26 cellular contexts compared by ENCODE assay signal in the genomic region with DNA sequence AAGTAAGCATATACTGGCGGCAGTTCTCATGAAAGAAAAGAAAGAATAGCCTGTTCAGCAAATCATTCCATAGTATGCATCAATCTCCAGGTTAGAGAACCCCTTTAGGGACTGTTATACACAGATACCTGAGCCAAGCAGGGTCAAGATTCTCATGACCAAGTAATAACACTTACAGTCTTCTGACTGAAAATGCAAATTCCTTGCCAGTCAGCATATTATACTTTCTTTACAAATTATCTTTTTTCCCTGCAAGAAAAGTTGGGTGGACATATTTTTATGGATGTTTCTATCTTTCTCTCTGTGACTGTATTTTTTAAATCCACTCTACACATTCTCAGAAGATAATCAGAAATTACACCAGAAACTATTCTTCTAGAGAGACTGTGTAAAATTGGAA.
DNase-seq lines count a peak whose midpoint lies in the region; ATAC-seq, FAIRE-seq and TF ChIP-seq lines count a peak whose summit lies in the region.
"Had no signal": no experiment of that assay in that cellular context is flagged by ENCODE, and none has a peak within 500 bp of the region (broad histone marks: within the 10 kb centered on the region; RNA-seq: fewer than 3 reads in every experiment).

No MANE protein-coding gene starts in this region.

- H3K9me3 ChIP-seq in A549 (no peaks in the 10 kb centered on the region), uterus (no peaks in the 10 kb centered on the region)
- H3K9me3 ChIP-seq: BE2C, SJSA1 had no signal

- TF ChIP-seq POLR2A in A549 (IDR thresholded peaks at IDR 0.05; ENCODE audit: low read length), result no peak
- TF ChIP-seq POLR2A in uterus (IDR thresholded peaks at IDR 0.05), result no peak

- H3K4me1 Mint-ChIP-seq in T-helper 2 cell treated with Interferon-gamma antibody and Interleukin-4, amounts not matched to agents 5 μg/mL and 100 μg/mL, for 36 hours (ENCODE audit: low read depth), result peaks cover 58% of the 10 kb centered on the region
- peaks cover 83% of the 10 kb centered on the region for H3K4me1 Mint-ChIP-seq in activated CD8-positive, alpha-beta T cell treated with anti-CD3 and anti-CD28 coated beads for 36 hours (ENCODE audit: low read depth)
- H3K4me1 Mint-ChIP-seq in activated naive CD8-positive, alpha-beta T cell treated with anti-CD3 and anti-CD28 coated beads, Interleukin-2, amount 50 U/mL, for 24 hours, result peaks cover 93% of the 10 kb centered on the region
- H3K4me1 Mint-ChIP-seq: CD14-positive monocyte had no signal

- POLR2A ChIA-PET in A549 (lab: Yijun Ruan, JAX), result no interaction called here
- POLR2A ChIA-PET in activated CD8-positive, alpha-beta T cell treated with anti-CD3 and anti-CD28 coated beads for 36 hours (lab: Charles Lee), result no interaction called here

- DNase-seq in T-helper 2 cell treated with Interferon-gamma antibody and Interleukin-4, amounts not matched to agents 5 μg/mL and 100 μg/mL, for 36 hours (ENCODE audit: low spot score), result no peak
- DNase-seq in T-helper 2 cell (no peak), A549 (ENCODE audit: low read depth in 1 of 2, low spot score in 1 of 2) (no peak), kidney glomerular epithelial cell (lab: John Stamatoyannopoulos, UW) (no peak), uterus (no peak)
- DNase-seq in activated CD8-positive, alpha-beta T cell treated with anti-CD3 and anti-CD28 coated beads for 36 hours, result no peak
- DNase-seq in activated naive CD8-positive, alpha-beta T cell treated with anti-CD3 and anti-CD28 coated beads, Interleukin-2, amount 50 U/mL, for 24 hours, result no peak
- DNase-seq: ACHN, BE2C, Calu3, DMS79 treated with DMSO at 0.1 percent for 48 hours, MM.1S, NCI-H1417, NCI-H1694, NCI-H2029 treated with DMSO at 0.1 percent for 48 hours, NCI-H446 treated with DMSO at 0.1 percent for 48 hours, NCI-H526 treated with DMSO at 0.1 percent for 48 hours, Right ventricle myocardium superior, RPMI8226 had no signal

- intact Hi-C loops in activated CD8-positive, alpha-beta T cell treated with anti-CD3 and anti-CD28 coated beads for 36 hours (cut with micrococcal nuclease), result no loop called here
- intact Hi-C loops in uterus (cut with DNase I; ENCODE audit: low total_unique reads), result no loop called here

- peak overlapping the region; percentile 55 for H3K27ac Mint-ChIP-seq in T-helper 2 cell treated with Interferon-gamma antibody and Interleukin-4, amounts not matched to agents 5 μg/mL and 100 μg/mL, for 36 hours
- H3K27ac Mint-ChIP-seq in activated CD8-positive, alpha-beta T cell treated with anti-CD3 and anti-CD28 coated beads for 36 hours, result peak overlapping the region; percentile 95
- H3K27ac Mint-ChIP-seq in activated naive CD8-positive, alpha-beta T cell treated with anti-CD3 and anti-CD28 coated beads, Interleukin-2, amount 50 U/mL, for 24 hours, result peak overlapping the region; percentile 96
- H3K27ac Mint-ChIP-seq: CD14-positive monocyte had no signal

- no peaks in the 10 kb centered on the region for H3K27me3 Mint-ChIP-seq in T-helper 2 cell treated with Interferon-gamma antibody and Interleukin-4, amounts not matched to agents 5 μg/mL and 100 μg/mL, for 36 hours (ENCODE audit: low read depth)
- H3K27me3 Mint-ChIP-seq in activated CD8-positive, alpha-beta T cell treated with anti-CD3 and anti-CD28 coated beads for 36 hours, result no peaks in the 10 kb centered on the region
- no peaks in the 10 kb centered on the region for H3K27me3 Mint-ChIP-seq in activated naive CD8-positive, alpha-beta T cell treated with anti-CD3 and anti-CD28 coated beads, Interleukin-2, amount 50 U/mL, for 24 hours

- no peak overlapping the region for H3K4me3 Mint-ChIP-seq in T-helper 2 cell treated with Interferon-gamma antibody and Interleukin-4, amounts not matched to agents 5 μg/mL and 100 μg/mL, for 36 hours
- H3K4me3 Mint-ChIP-seq in activated CD8-positive, alpha-beta T cell treated with anti-CD3 and anti-CD28 coated beads for 36 hours, result no peak overlapping the region
- H3K4me3 Mint-ChIP-seq in activated naive CD8-positive, alpha-beta T cell treated with anti-CD3 and anti-CD28 coated beads, Interleukin-2, amount 50 U/mL, for 24 hours, result no peak overlapping the region
- H3K4me3 Mint-ChIP-seq: CD14-positive monocyte had no signal

- ATAC-seq in A549 (no peak), GM19467 (IDR thresholded peaks at IDR 0.05; ENCODE audit: unreplicated experiment) (no peak)
- no peak for ATAC-seq in activated CD8-positive, alpha-beta T cell treated with anti-CD3 and anti-CD28 coated beads for 36 hours
- ATAC-seq in activated naive CD8-positive, alpha-beta T cell treated with anti-CD3 and anti-CD28 coated beads, Interleukin-2, amount 50 U/mL, for 24 hours, result no peak

- H3K27ac ChIP-seq in A549 (no peak overlapping the region), uterus (no peak overlapping the region)
- H3K27ac ChIP-seq: 22Rv1, HL-60, SJSA1 had no signal

- TF ChIP-seq CTCF in A549 (IDR thresholded peaks at IDR 0.05) (no peak), uterus (IDR thresholded peaks at IDR 0.05) (no peak)
- TF ChIP-seq CTCF in activated CD8-positive, alpha-beta T cell treated with anti-CD3 and anti-CD28 coated beads for 36 hours (IDR thresholded peaks at IDR 0.05), result no peak

- no peak for TF ChIP-seq EP300 in A549 (IDR thresholded peaks at IDR 0.05)

- no peak overlapping the region for H3K4me3 ChIP-seq in A549
- no peak overlapping the region for H3K4me3 ChIP-seq in uterus
- H3K4me3 ChIP-seq: SJSA1 had no signal

- FAIRE-seq in A549 (lab: Jason Lieb, UNC), result no peak
- FAIRE-seq: GM19239, H54 had no signal

- H3K4me1 ChIP-seq in A549 (peaks cover 12% of the 10 kb centered on the region; the same call in 2 of the 3 replicates), uterus (no peaks in the 10 kb centered on the region)
- H3K4me1 ChIP-seq: BE2C had no signal

- no peaks in the 10 kb centered on the region for H3K27me3 ChIP-seq in uterus
- H3K27me3 ChIP-seq: BE2C, SJSA1 had no signal

- peaks cover 17% of the 10 kb centered on the region for H3K9me3 Mint-ChIP-seq in T-helper 2 cell treated with Interferon-gamma antibody and Interleukin-4, amounts not matched to agents 5 μg/mL and 100 μg/mL, for 36 hours
- peaks cover 11% of the 10 kb centered on the region for H3K9me3 Mint-ChIP-seq in activated CD8-positive, alpha-beta T cell treated with anti-CD3 and anti-CD28 coated beads for 36 hours
- peaks cover 5% of the 10 kb centered on the region for H3K9me3 Mint-ChIP-seq in activated naive CD8-positive, alpha-beta T cell treated with anti-CD3 and anti-CD28 coated beads, Interleukin-2, amount 50 U/mL, for 24 hours
- H3K9me3 Mint-ChIP-seq: CD14-positive monocyte had no signal

- 81% methylated on average over 1 of the region's 1 CpG for WGBS in A549 (ENCODE audit: missing lambda C conversion rate)

- CTCF ChIA-PET in A549 (lab: Yijun Ruan, JAX), result no interaction called here
- CTCF ChIA-PET in activated CD8-positive, alpha-beta T cell treated with anti-CD3 and anti-CD28 coated beads for 36 hours (lab: Charles Lee), result no interaction called here

- no peak overlapping the region for H3K4me2 ChIP-seq in A549

- H3K36me3 Mint-ChIP-seq in T-helper 2 cell treated with Interferon-gamma antibody and Interleukin-4, amounts not matched to agents 5 μg/mL and 100 μg/mL, for 36 hours (ENCODE audit: low read depth), result peaks cover 7% of the 10 kb centered on the region
- H3K36me3 Mint-ChIP-seq in activated CD8-positive, alpha-beta T cell treated with anti-CD3 and anti-CD28 coated beads for 36 hours (ENCODE audit: low read depth), result peaks cover 29% of the 10 kb centered on the region
- H3K36me3 Mint-ChIP-seq in activated naive CD8-positive, alpha-beta T cell treated with anti-CD3 and anti-CD28 coated beads, Interleukin-2, amount 50 U/mL, for 24 hours (ENCODE audit: low read depth), result peaks cover 21% of the 10 kb centered on the region
- H3K36me3 Mint-ChIP-seq: CD14-positive monocyte had no signal

- H3K36me3 ChIP-seq in uterus, result no peaks in the 10 kb centered on the region
- H3K36me3 ChIP-seq: BE2C, SJSA1 had no signal

- TF ChIP-seq RAD21 in A549 (conservative IDR thresholded peaks at IDR 0.05 in 1 of 2, IDR thresholded peaks at IDR 0.05 in 1 of 2), result no peak

TF ChIP-seq in A549, 52 proteins besides CTCF, POLR2A, EP300 and RAD21:
- TF ChIP-seq MAFK (IDR thresholded peaks at IDR 0.05; ENCODE audit: partially characterized antibody) (peak; percentile 70), MAZ (IDR thresholded peaks at IDR 0.05; ENCODE audit: borderline replicate concordance, low read depth, low read length) (no peak)
